In the genomic region with DNA sequence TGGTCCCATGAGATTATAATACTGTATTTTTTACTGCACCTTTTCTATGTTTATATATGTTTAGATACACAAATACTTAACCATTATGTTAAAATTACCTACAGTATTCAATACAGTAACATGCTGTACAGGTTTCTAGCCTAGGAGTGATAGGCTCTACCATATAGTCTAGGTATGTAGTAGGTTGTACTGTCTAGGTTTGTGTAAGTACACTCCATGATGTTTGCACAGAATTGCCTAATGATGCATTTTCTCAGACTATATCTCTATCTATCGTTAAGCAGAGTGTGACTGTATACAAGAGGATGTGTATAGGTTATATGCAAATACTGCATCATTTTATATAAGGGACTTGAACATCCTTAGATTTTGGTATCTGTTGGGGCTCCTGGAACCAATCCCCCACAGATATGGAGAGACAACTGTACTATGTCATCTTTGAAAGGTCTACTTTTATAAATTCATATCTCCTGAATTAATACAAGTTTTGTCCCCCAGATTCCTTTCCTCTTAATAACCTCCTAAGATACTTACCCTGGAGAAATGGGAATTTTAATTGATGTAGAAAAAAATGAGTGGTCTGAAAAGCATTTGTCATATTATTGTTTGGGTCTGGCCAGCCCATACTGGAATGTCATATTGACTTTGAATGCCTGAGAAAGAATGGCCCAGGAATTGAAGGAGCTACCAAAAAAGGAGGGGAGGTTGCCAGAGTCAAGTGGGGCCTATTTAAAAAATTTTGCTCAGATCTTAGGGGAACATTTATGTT, we compare ENCODE assay signal across 25 cellular contexts. TPM values are rescaled to one million over a fixed set of nuclear protein-coding genes. Genes with fewer than 3 reads are reported as not detected.
DNase-seq lines count a peak whose midpoint lies in the region; ATAC-seq and TF ChIP-seq lines count a peak whose summit lies in the region.
"Had no signal": no experiment of that assay in that cellular context is flagged by ENCODE, and none has a peak within 500 bp of the region (broad histone marks: within the 10 kb centered on the region; RNA-seq: fewer than 3 reads in every experiment).

No MANE protein-coding gene starts in this region.

- in situ Hi-C loops in brain microvascular endothelial cell (cut with HindIII; ENCODE audit: low pct_ligation_motif_present, low sequenced_read_pairs) = no loop called here

- no peaks in the 10 kb centered on the region for H3K27me3 ChIP-seq in brain microvascular endothelial cell (replicated peaks)
- H3K27me3 ChIP-seq: breast epithelium, hepatocyte, pancreas had no signal

- no peak for TF ChIP-seq CTCF in brain microvascular endothelial cell (IDR thresholded peaks at IDR 0.05; ENCODE audit: low read depth, low read length, missing control alignments)

- no peak for ATAC-seq in GM18858 (IDR thresholded peaks at IDR 0.05; ENCODE audit: unreplicated experiment)
- no peak for ATAC-seq in HG03432 (IDR thresholded peaks at IDR 0.05; ENCODE audit: unreplicated experiment)
- ATAC-seq: activated CD8-positive, alpha-beta T cell treated with anti-CD3 and anti-CD28 coated beads, Interleukin-2, amount 10 ng/mL, durations not matched to agents 7 days and 5 days; left ventricle myocardium superior; naive thymus-derived CD8-positive, alpha-beta T cell; pancreas; T-cell had no signal

- no peaks in the 10 kb centered on the region for H3K36me3 ChIP-seq in brain microvascular endothelial cell (replicated peaks)
- H3K36me3 ChIP-seq: breast epithelium, pancreas had no signal

- H3K27ac ChIP-seq in brain microvascular endothelial cell = no peak overlapping the region
- H3K27ac ChIP-seq: breast epithelium, hepatocyte, pancreas, PC-9 had no signal

- no peak overlapping the region for H3K4me3 ChIP-seq in brain microvascular endothelial cell (ENCODE audit: low read depth, low read length)
- H3K4me3 ChIP-seq: breast epithelium, hepatocyte, pancreas, PC-9 had no signal

- DNase-seq in EH (ENCODE audit: low read depth) (peak; percentile 89), LHCN-M2 (ENCODE audit: low read depth) (peak; percentile 50), brain microvascular endothelial cell (peak; percentile 16), renal cortical epithelial cell (ENCODE audit: low read depth) (peak; percentile 42), NCI-H146 (lab: John Stamatoyannopoulos, UW) (no peak)
- DNase-seq: activated CD4-positive, alpha-beta T cell treated with anti-CD3 and anti-CD28 coated beads for 1 hour; activated CD8-positive, alpha-beta T cell treated with anti-CD3 and anti-CD28 coated beads, Interleukin-2, amount 10 ng/mL, durations not matched to agents 7 days and 5 days; activated gamma-delta T cell; activated T-cell treated with anti-CD3 and anti-CD28 coated beads, Interleukin-2, amount 50 U/mL, for 1 hour; CD4-positive, alpha-beta T cell; effector CD8-positive, alpha-beta T cell; H7; left ventricle myocardium superior; MM.1S; naive thymus-derived CD8-positive, alpha-beta T cell; NCI-H1417; NCI-H446; pancreas; PC-9; SHP77 treated with DMSO at 0.1 percent for 48 hours; T-cell had no signal

RNA-seq across cellular contexts. Expression of gene EHBP1, which starts 36.6 kb away (rescaled TPM):
- total RNA-seq in LHCN-M2 (2014; rRNA removed) (39.6 and 56.7 TPM in 2 replicates), renal cortical epithelial cell (29.0 and 97.9 TPM in 2 replicates)
- polyA plus RNA-seq in LHCN-M2 (2012) = 23.7 TPM
